18 cellular contexts compared by ENCODE assay signal in genomic region chr10:33270971-33271370, GRCh38.
A peak's percentile ranks its signal among the peaks of the same experiment; 100 is the strongest.
DNase-seq lines count a peak whose midpoint lies in the region; ATAC-seq, FAIRE-seq and TF ChIP-seq lines count a peak whose summit lies in the region.
"Had no signal": no experiment of that assay in that cellular context is flagged by ENCODE, and none has a peak within 500 bp of the region (broad histone marks: within the 10 kb centered on the region; RNA-seq: fewer than 3 reads in every experiment).

No MANE protein-coding gene starts in this region.

- in situ Hi-C loops in Panc1 (cut with HindIII; ENCODE audit: low pct_unique_long_range_greater_than_20kb, low sequenced_read_pairs): no loop called here

- no peak for TF ChIP-seq CTCF in Panc1 (IDR thresholded peaks at IDR 0.05)
- TF ChIP-seq CTCF in astrocyte (IDR thresholded peaks at IDR 0.05; ENCODE audit: insufficient read depth, low read depth, low read length): no peak
- no peak for TF ChIP-seq CTCF in gastroesophageal sphincter (IDR thresholded peaks at IDR 0.05)

- intact Hi-C loops in Panc1 (cut with micrococcal nuclease; ENCODE audit: unreplicated experiment): no loop called here

- TF ChIP-seq POLR2A in gastroesophageal sphincter (IDR thresholded peaks at IDR 0.05): no peak

- H4K20me1 ChIP-seq in astrocyte (ENCODE audit: insufficient read depth, low read length): no peaks in the 10 kb centered on the region
- H4K20me1 ChIP-seq: BLaER1 had no signal

- no peak for DNase-seq in Panc1 (ENCODE audit: low read depth, low spot score)
- no peak for DNase-seq in astrocyte (ENCODE audit: low read depth)
- peak; percentile 31 for DNase-seq in putamen (ENCODE audit: low spot score)
- no peak for DNase-seq in OCI-M2 (lab: John Stamatoyannopoulos, UW; ENCODE audit: unreplicated experiment)
- no peak for DNase-seq in natural killer cell treated with Interleukin-12 subunit alpha and Interleukin-12 subunit beta and Interleukin-15 and Interleukin-18, amount 100 ng/mL, for 72 hours (ENCODE audit: low spot score)
- DNase-seq: CD8-positive, alpha-beta memory T cell; DND-41; GDM1; MG63; NCI-H1092 treated with DMSO at 0.1 percent for 48 hours; NCI-H1694 treated with DMSO at 0.1 percent for 48 hours; NCI-H446 treated with DMSO at 0.1 percent for 48 hours; NCI-H748 treated with DMSO at 0.1 percent for 48 hours; SIG-M5 had no signal

- BruUV-seq in Panc1 (replicated peaks; lab: Mats Ljungman, UMichigan): no TSS peak

- no peak overlapping the region for H3K4me2 ChIP-seq in astrocyte (ENCODE audit: low read length)
- H3K4me2 ChIP-seq: BLaER1, KMS-11 had no signal

- H3K9ac ChIP-seq in astrocyte (ENCODE audit: low read length): no peak overlapping the region
- H3K9ac ChIP-seq: BLaER1, KMS-11 had no signal

- 75% methylated on average over 1 of the region's 1 CpG for WGBS in gastroesophageal sphincter (ENCODE audit: low coverage in 1 of 2), 2 donors

- no peak overlapping the region for H3K27ac Mint-ChIP-seq in astrocyte (ENCODE audit: unreplicated experiment)
- no peak overlapping the region for H3K27ac Mint-ChIP-seq in natural killer cell treated with Interleukin-12 subunit alpha and Interleukin-12 subunit beta and Interleukin-15 and Interleukin-18, amount 100 ng/mL, for 72 hours
- H3K27ac Mint-ChIP-seq: CD8-positive, alpha-beta memory T cell had no signal

- peaks cover 54% of the 10 kb centered on the region for H3K79me2 ChIP-seq in astrocyte (ENCODE audit: insufficient read depth, low read length)

- H3K9me3 ChIP-seq in Panc1 (ENCODE audit: control insufficient read depth, insufficient read depth, low read depth, low read length): no peaks in the 10 kb centered on the region
- H3K9me3 ChIP-seq in astrocyte (ENCODE audit: insufficient read depth, low read depth, low read length): no peaks in the 10 kb centered on the region
- H3K9me3 ChIP-seq in gastroesophageal sphincter: no peaks in the 10 kb centered on the region
- H3K9me3 ChIP-seq: BLaER1, MG63 had no signal

- H3K4me1 ChIP-seq in Panc1 (ENCODE audit: control insufficient read depth, insufficient read depth, low read length) (peaks cover 47% of the 10 kb centered on the region), astrocyte (ENCODE audit: insufficient read depth, low read length) (peaks cover 34% of the 10 kb centered on the region), gastroesophageal sphincter (peaks cover 19 to 48% (median 22%) of the 10 kb centered on the region in 3 donors)

- H3K27ac ChIP-seq in Panc1 (ENCODE audit: low read length) (peak overlapping the region; percentile 100), astrocyte (ENCODE audit: low read depth, low read length) (no peak overlapping the region), gastroesophageal sphincter (peak overlapping the region in 3 of 4 donors; percentile 84 to 90 (median 86))
- H3K27ac ChIP-seq: BLaER1, KMS-11 had no signal

- no peaks in the 10 kb centered on the region for H3K27me3 Mint-ChIP-seq in astrocyte (ENCODE audit: low read depth, unreplicated experiment)
- peaks cover 9 to 25% of the 10 kb centered on the region in 2 donors for H3K27me3 Mint-ChIP-seq in natural killer cell treated with Interleukin-12 subunit alpha and Interleukin-12 subunit beta and Interleukin-15 and Interleukin-18, amount 100 ng/mL, for 72 hours

- H3K36me3 ChIP-seq in Panc1 (ENCODE audit: control insufficient read depth, insufficient read depth, low read length) (peaks cover 2% of the 10 kb centered on the region; the same call in 1 of the 2 replicates), astrocyte (ENCODE audit: insufficient read depth, low read length) (peaks cover 21% of the 10 kb centered on the region), gastroesophageal sphincter (peaks cover 0 to 10% of the 10 kb centered on the region in 2 donors)
- H3K36me3 ChIP-seq: BLaER1, MG63 had no signal

- H3K27me3 ChIP-seq in Panc1 (ENCODE audit: control insufficient read depth, insufficient read depth, low read length): no peaks in the 10 kb centered on the region
- no peaks in the 10 kb centered on the region for H3K27me3 ChIP-seq in astrocyte (ENCODE audit: insufficient read depth, low read length)
- no peaks in the 10 kb centered on the region for H3K27me3 ChIP-seq in gastroesophageal sphincter
- H3K27me3 ChIP-seq: BLaER1, MG63 had no signal

- peak; percentile 9 for FAIRE-seq in astrocyte (lab: Jason Lieb, UNC)

- no peak for ATAC-seq in Panc1
- ATAC-seq in gastroesophageal sphincter: no peak
- no peak for ATAC-seq in natural killer cell treated with Interleukin-12 subunit alpha and Interleukin-12 subunit beta and Interleukin-15 and Interleukin-18, amount 100 ng/mL, for 72 hours
- ATAC-seq in GM21737 (IDR thresholded peaks at IDR 0.05; ENCODE audit: unreplicated experiment): no peak

- CTCF ChIA-PET in Panc1 (lab: Charles Lee): no interaction called here

- no peak overlapping the region for H3K4me3 Mint-ChIP-seq in astrocyte (ENCODE audit: unreplicated experiment)
- no peak overlapping the region for H3K4me3 Mint-ChIP-seq in natural killer cell treated with Interleukin-12 subunit alpha and Interleukin-12 subunit beta and Interleukin-15 and Interleukin-18, amount 100 ng/mL, for 72 hours
- H3K4me3 Mint-ChIP-seq: CD8-positive, alpha-beta memory T cell had no signal

- peaks cover 3% of the 10 kb centered on the region for H3K9me3 Mint-ChIP-seq in astrocyte (ENCODE audit: unreplicated experiment)
- H3K9me3 Mint-ChIP-seq in natural killer cell treated with Interleukin-12 subunit alpha and Interleukin-12 subunit beta and Interleukin-15 and Interleukin-18, amount 100 ng/mL, for 72 hours: no peaks in the 10 kb centered on the region
- H3K9me3 Mint-ChIP-seq: CD8-positive, alpha-beta memory T cell had no signal

- H3K4me3 ChIP-seq in Panc1 (ENCODE audit: low read depth in 2 of 2, low read length in 2 of 2): no peak overlapping the region
- no peak overlapping the region for H3K4me3 ChIP-seq in astrocyte (ENCODE audit: insufficient read depth, low read depth, low read length)
- no peak overlapping the region for H3K4me3 ChIP-seq in gastroesophageal sphincter
- H3K4me3 ChIP-seq: BLaER1, MG63 had no signal

- H2AFZ ChIP-seq in astrocyte (ENCODE audit: low read depth, low read length): no peak overlapping the region

- peaks cover 22% of the 10 kb centered on the region for H3K4me1 Mint-ChIP-seq in astrocyte (ENCODE audit: low read depth, unreplicated experiment)
- peaks cover 8 to 10% of the 10 kb centered on the region in 2 donors for H3K4me1 Mint-ChIP-seq in natural killer cell treated with Interleukin-12 subunit alpha and Interleukin-12 subunit beta and Interleukin-15 and Interleukin-18, amount 100 ng/mL, for 72 hours (ENCODE audit: low read depth in 2 of 2)

- TF ChIP-seq EP300 in gastroesophageal sphincter (IDR thresholded peaks at IDR 0.05): no peak

- peaks cover 17% of the 10 kb centered on the region for H3K36me3 Mint-ChIP-seq in astrocyte (ENCODE audit: low read depth, unreplicated experiment)
- no peaks in the 10 kb centered on the region for H3K36me3 Mint-ChIP-seq in natural killer cell treated with Interleukin-12 subunit alpha and Interleukin-12 subunit beta and Interleukin-15 and Interleukin-18, amount 100 ng/mL, for 72 hours

- POLR2A ChIA-PET in Panc1 (lab: Charles Lee): interaction anchor here (0.5 kb wide), 1 partner anchor 11 kb away, joined by 4 read pairs; no protein-coding TSS in a partner anchor
